ENCODE assay signal across 10 cellular contexts in genomic region chr4:81260443-81261102, GRCh38. TPM values are rescaled to one million over a fixed set of nuclear protein-coding genes. Genes with fewer than 3 reads are reported as not detected.
DNase-seq lines count a peak whose midpoint lies in the region; TF ChIP-seq lines count a peak whose summit lies in the region.
"Had no signal": no experiment of that assay in that cellular context is flagged by ENCODE, and none has a peak within 500 bp of the region (broad histone marks: within the 10 kb centered on the region; RNA-seq: fewer than 3 reads in every experiment).

No MANE protein-coding gene starts in this region.

- H3K4me3 ChIP-seq in GM12865 (ENCODE audit: low read depth, low read length) (no peak overlapping the region), OCI-LY7 (ENCODE audit: low read depth, low read length, poor library complexity, severe bottlenecking) (no peak overlapping the region), foreskin fibroblast (ENCODE audit: low read depth in 1 of 2, low read length in 2 of 2) (no peak overlapping the region)
- H3K4me3 ChIP-seq: BLaER1 treated with 17β-estradiol and CSF1 and Interleukin-3, amounts not matched to agents 10 nM and 100 nM had no signal

- peak overlapping the region; percentile 73; the same call in 1 of the 2 replicates for H2AFZ ChIP-seq in OCI-LY7 (ENCODE audit: low read length)

- no peaks in the 10 kb centered on the region for H4K20me1 ChIP-seq in OCI-LY7 (ENCODE audit: insufficient read depth, low read length)
- H4K20me1 ChIP-seq: BLaER1 treated with 17β-estradiol and CSF1 and Interleukin-3, amounts not matched to agents 10 nM and 100 nM had no signal

- no peaks in the 10 kb centered on the region for H3K36me3 ChIP-seq in OCI-LY7 (ENCODE audit: insufficient read depth, low read length)
- H3K36me3 ChIP-seq: BLaER1 treated with 17β-estradiol and CSF1 and Interleukin-3, amounts not matched to agents 10 nM and 100 nM had no signal

- intact Hi-C loops in OCI-LY7 (cut with micrococcal nuclease; ENCODE audit: unreplicated experiment): loop anchor here (1.0 to 5.0 kb wide), 2 partner anchors 193 to 898 kb away; no protein-coding TSS in a partner anchor

- H3K79me2 ChIP-seq in OCI-LY7 (ENCODE audit: insufficient read depth, low read depth, low read length): no peaks in the 10 kb centered on the region

- DNase-seq in GM12865 (ENCODE audit: low read depth): no peak
- DNase-seq in OCI-LY7 (ENCODE audit: low spot score): peak; percentile 37
- no peak for DNase-seq in foreskin fibroblast
- DNase-seq in C1 segment of cervical spinal cord (lab: John Stamatoyannopoulos, UW): no peak
- DNase-seq in NCI-H1092 (lab: John Stamatoyannopoulos, UW): no peak
- no peak for DNase-seq in effector CD4-positive, alpha-beta T cell
- DNase-seq in activated effector memory CD4-positive, alpha-beta T cell treated with Interleukin-2 at 50 U/mL for 16 hours: no peak
- DNase-seq: NCI-H774 had no signal

- no peaks in the 10 kb centered on the region for H3K4me1 ChIP-seq in OCI-LY7 (ENCODE audit: insufficient read depth, low read length, poor library complexity, severe bottlenecking)

- POLR2A ChIA-PET in OCI-LY7 (lab: Charles Lee): interaction anchor here (1.1 kb wide), 1 partner anchor 26 kb away, joined by 4 read pairs; no protein-coding TSS in a partner anchor

- no peak overlapping the region for H3K27ac ChIP-seq in 22Rv1
- no peak overlapping the region for H3K27ac ChIP-seq in OCI-LY7 (ENCODE audit: low read depth, low read length, poor library complexity, severe bottlenecking)
- H3K27ac ChIP-seq: BLaER1 treated with 17β-estradiol and CSF1 and Interleukin-3, amounts not matched to agents 10 nM and 100 nM had no signal

- H3K9me3 ChIP-seq in OCI-LY7 (ENCODE audit: low read length): no peaks in the 10 kb centered on the region
- H3K9me3 ChIP-seq: BLaER1 treated with 17β-estradiol and CSF1 and Interleukin-3, amounts not matched to agents 10 nM and 100 nM had no signal

- H3K4me2 ChIP-seq in OCI-LY7 (ENCODE audit: low read length): 0 out of 2 replicates have a peak overlapping the region, but pooled peaks have one; percentile 25
- H3K4me2 ChIP-seq: BLaER1 treated with 17β-estradiol and CSF1 and Interleukin-3, amounts not matched to agents 10 nM and 100 nM had no signal

- TF ChIP-seq CTCF in 22Rv1 (IDR thresholded peaks at IDR 0.05): peak; percentile 66
- peak; percentile 26 for TF ChIP-seq CTCF in GM12865 (IDR thresholded peaks at IDR 0.05; ENCODE audit: insufficient read depth, low read depth, low read length, missing control alignments)
- TF ChIP-seq CTCF in OCI-LY7 (conservative IDR thresholded peaks at IDR 0.05; ENCODE audit: low read length): peak; percentile 78
- TF ChIP-seq CTCF in foreskin fibroblast (IDR thresholded peaks at IDR 0.05; ENCODE audit: low read depth, low read length): peak; percentile 30

- no peaks in the 10 kb centered on the region for H3K9me2 ChIP-seq in OCI-LY7 (ENCODE audit: insufficient read depth, low read length)

- CTCF ChIA-PET in OCI-LY7 (lab: Charles Lee; ENCODE audit: unreplicated experiment): no interaction called here

- BruUV-seq in OCI-LY7 (replicated peaks; lab: Mats Ljungman, UMichigan): no TSS peak

RNA-seq across cellular contexts. Expression of gene PRKG2, which starts 45.6 kb away (rescaled TPM):
- total RNA-seq in OCI-LY7 (2014; rRNA removed; shearing (Covaris generic)): 1.0 and 1.4 TPM in 2 replicates
- total RNA-seq in OCI-LY7 (2022): 1.1 and 2.1 TPM in 2 replicates

Comparison
In these comparisons a context has a peak if more than half of its experiments do, and no peak if none do; other contexts are left out.
1. CTCF ChIP-seq: peak in every context shown above with its lines; median percentile 78 in OCI-LY7; 66 in 22Rv1; 30 in foreskin fibroblast; 26 in GM12865.